23 cellular contexts compared by ENCODE assay signal in the genomic region with DNA sequence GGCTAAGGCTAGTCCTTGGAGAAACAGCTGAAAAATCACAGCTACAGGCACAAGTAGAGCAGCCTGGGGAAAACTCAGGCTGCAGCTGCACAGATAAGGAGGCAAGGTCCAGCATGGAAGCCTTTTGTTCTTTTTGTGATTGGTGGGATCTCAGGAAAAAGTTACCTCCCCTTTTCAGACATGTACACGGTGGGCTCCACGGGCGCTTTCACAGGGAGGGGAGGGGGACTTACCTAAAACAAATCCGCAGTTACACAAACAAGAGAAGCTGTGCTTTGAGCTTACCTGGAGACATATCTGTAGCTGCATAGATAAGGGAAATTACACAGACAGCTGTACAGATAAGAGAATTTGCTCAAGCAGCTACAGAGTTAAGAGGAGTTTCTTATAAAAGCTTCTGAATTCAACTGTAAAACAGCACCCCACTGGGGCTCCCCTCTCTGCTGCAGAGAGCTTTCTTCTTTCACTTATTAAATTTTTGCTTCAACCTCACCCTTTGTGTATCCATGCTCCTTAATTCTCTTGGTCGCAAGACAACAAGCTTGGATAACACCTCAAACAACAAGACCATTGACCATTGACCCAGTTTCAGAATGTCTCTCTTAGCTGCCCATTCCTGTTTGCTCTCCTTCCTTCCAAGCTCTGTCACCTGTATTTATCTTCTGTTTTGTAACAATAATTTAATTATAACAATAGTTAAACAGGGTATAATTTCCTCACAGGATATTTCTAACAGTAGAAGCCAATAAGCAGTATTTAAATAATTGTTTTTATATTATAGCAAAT. TPM values are rescaled to one million over a fixed set of nuclear protein-coding genes. Genes with fewer than 3 reads are reported as not detected.
DNase-seq lines count a peak whose midpoint lies in the region; ATAC-seq, FAIRE-seq and TF ChIP-seq lines count a peak whose summit lies in the region.
"Had no signal": no experiment of that assay in that cellular context is flagged by ENCODE, and none has a peak within 500 bp of the region (broad histone marks: within the 10 kb centered on the region; RNA-seq: fewer than 3 reads in every experiment).

No MANE protein-coding gene starts in this region.

- DNase-seq in SK-N-DZ (ENCODE audit: low spot score) (peak; percentile 57), pancreas (no peak), T-helper 9 cell (no peak), D721Med (ENCODE audit: insufficient read length, low spot score) (no peak), putamen (ENCODE audit: low spot score) (no peak)
- DNase-seq: activated CD4-positive, alpha-beta T cell treated with anti-CD3 and anti-CD28 coated beads, Interleukin-2, amount 50 U/mL, for 4 hours; activated naive CD4-positive, alpha-beta T cell treated with Interleukin-2 at 50 U/mL for 16 hours; activated T-cell treated with anti-CD3 and anti-CD28 coated beads for 4 hours; anterior cingulate cortex; CD8-positive, alpha-beta T cell; hippocampal formation; KBM-7; NCI-H1092; NCI-H2171; stimulated activated CD4-positive, alpha-beta T cell treated with anti-CD3 and anti-CD28 coated beads, Interleukin-2, amount 100 ng/mL, for 24 hours had no signal

- H3K36me3 ChIP-seq in HUES48 (ENCODE audit: control insufficient read depth, insufficient read depth, low read length), result no peaks in the 10 kb centered on the region
- no peaks in the 10 kb centered on the region for H3K36me3 ChIP-seq in iPS-20b (ENCODE audit: insufficient read depth, low read depth, low read length)
- H3K36me3 ChIP-seq in pancreas, result no peaks in the 10 kb centered on the region
- H3K36me3 ChIP-seq: HAP-1 had no signal

- FAIRE-seq in pancreas (lab: Jason Lieb, UNC) (no peak), D721Med (lab: Jason Lieb, UNC) (no peak)
- FAIRE-seq: endothelial cell of umbilical vein, TTC549 had no signal

- peak overlapping the region; percentile 13; the same call in 1 of the 2 replicates for H3K4me3 ChIP-seq in HUES48 (ENCODE audit: low read depth, low read length)
- peak overlapping the region; percentile 19; the same call in 1 of the 2 replicates for H3K4me3 ChIP-seq in iPS-20b (ENCODE audit: low read length)
- no peak overlapping the region for H3K4me3 ChIP-seq in pancreas
- H3K4me3 ChIP-seq: HAP-1 had no signal

- WGBS in pancreas, 2 donors, result 10 to 17% methylated on average over 5 of the region's 5 CpGs

- ATAC-seq in pancreas, result peak; percentile 61 to 88 (median 84)
- no peak for ATAC-seq in GM21723 (IDR thresholded peaks at IDR 0.05; ENCODE audit: unreplicated experiment)
- ATAC-seq: CD8-positive, alpha-beta T cell had no signal

- H3K4me1 ChIP-seq in HUES48 (ENCODE audit: control insufficient read depth, insufficient read depth, low read length) (peaks cover 46% of the 10 kb centered on the region), iPS-20b (ENCODE audit: insufficient read depth, low read length) (peaks cover 27% of the 10 kb centered on the region; the same call in 1 of the 2 replicates), pancreas (peaks cover 0 to 8% (median 6%) of the 10 kb centered on the region in 3 donors)
- H3K4me1 ChIP-seq: HAP-1 had no signal

- peak overlapping the region; percentile 52 for H3K27ac ChIP-seq in HUES48 (ENCODE audit: low read depth, low read length)
- peak overlapping the region; percentile 29 for H3K27ac ChIP-seq in iPS-20b (ENCODE audit: low read length)
- H3K27ac ChIP-seq in pancreas, result no peak overlapping the region

- intact Hi-C loops in pancreas (cut with DNase I), result no loop called here

- H3K9me3 ChIP-seq in HUES48 (ENCODE audit: control insufficient read depth, insufficient read depth, low read length), result peaks cover 3% of the 10 kb centered on the region
- peaks cover 4% of the 10 kb centered on the region; the same call in 1 of the 2 replicates for H3K9me3 ChIP-seq in iPS-20b (ENCODE audit: insufficient read depth, low read depth, low read length)
- H3K9me3 ChIP-seq in pancreas, result no peaks in the 10 kb centered on the region
- H3K9me3 ChIP-seq: HAP-1 had no signal

- no peak for TF ChIP-seq CTCF in pancreas (IDR thresholded peaks at IDR 0.05)
- no peak for TF ChIP-seq CTCF in D721Med (IDR thresholded peaks at IDR 0.05; ENCODE audit: insufficient read depth, missing control alignments)

- H3K27me3 ChIP-seq in HUES48 (ENCODE audit: control insufficient read depth, insufficient read depth, low read length) (no peaks in the 10 kb centered on the region), iPS-20b (ENCODE audit: insufficient read depth, low read length) (no peaks in the 10 kb centered on the region), pancreas (no peaks in the 10 kb centered on the region)

- H3K9ac ChIP-seq in HUES48 (ENCODE audit: low read depth, low read length), result no peak overlapping the region; the same call in 1 of the 2 replicates
- peak overlapping the region; percentile 62; the same call in 1 of the 2 replicates for H3K9ac ChIP-seq in iPS-20b (ENCODE audit: low read depth, low read length)

RNA-seq across cellular contexts. Expression of a gene that starts 10.9 kb away (rescaled TPM):
- polyA plus RNA-seq in SK-N-DZ (2014; cell fraction: cytosol; rRNA removed), result 3.9 and 6.8 TPM in 2 replicates
- polyA plus RNA-seq in SK-N-DZ (2014; cell fraction: nucleus; rRNA removed), result 1.9 and 4.7 TPM in 2 replicates
- total RNA-seq in pancreas, result 1 to 10 TPM; 1.1 to 4.8 (median 2.5) TPM
- polyA plus RNA-seq in pancreas, result 10 to 100 TPM in 1 of 2 donors, 1 to 10 TPM in 1; 3.4 to 22.2 TPM

RNA-seq across cellular contexts. Expression of a gene that starts 28.0 kb away (rescaled TPM):
- polyA plus RNA-seq in SK-N-DZ (2014; cell fraction: cytosol; rRNA removed), result 0.25 TPM in 1 of 2 replicates, not detected in the other
- 0.08 TPM in 1 of 2 replicates, not detected in the other for polyA plus RNA-seq in SK-N-DZ (2014; cell fraction: nucleus; rRNA removed)
- under 1 TPM in 1 of 6 donors, not detected in 5; 0.66 TPM for total RNA-seq in pancreas
- polyA plus RNA-seq in pancreas, result under 1 TPM in 1 of 2 donors, not detected in 1; 0.07 TPM
- total RNA-seq: CD8-positive, alpha-beta T cell; endothelial cell of umbilical vein; osteocyte; RPMI7951 had no signal
- polyA plus RNA-seq: endothelial cell of umbilical vein had no signal

Comparison
In these comparisons a context has a peak if more than half of its experiments do, and no peak if none do; other contexts are left out.
1. H3K27ac ChIP-seq: peak in HUES48 (single experiment) and iPS-20b (single experiment); none in pancreas (0 of 4).
2. H3K4me3 ChIP-seq: peak in HUES48 (single experiment) and iPS-20b (single experiment); none in pancreas (0 of 4).